Comparison of ENCODE assay signal across 11 cellular contexts in the genomic region with DNA sequence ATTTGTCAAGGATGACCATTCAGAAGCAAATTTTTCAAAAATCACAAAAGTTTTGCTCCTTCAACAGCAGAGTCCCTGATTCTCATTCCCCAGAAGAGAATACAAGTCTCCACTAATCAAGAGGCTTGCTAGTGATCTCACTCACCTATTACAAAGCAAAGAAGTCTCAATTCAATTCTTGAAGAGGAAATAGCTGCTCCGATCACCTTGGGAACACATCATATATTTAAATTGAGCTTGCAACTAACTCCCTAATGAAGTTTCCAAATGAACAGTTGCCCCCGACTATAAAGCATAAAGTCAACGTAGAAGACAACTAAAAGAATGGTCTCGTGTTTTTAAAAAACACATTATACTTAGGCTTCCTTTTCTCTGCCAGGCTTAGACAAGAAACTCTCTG. TPM values are rescaled to one million over a fixed set of nuclear protein-coding genes. Genes with fewer than 3 reads are reported as not detected.
A peak's percentile ranks its signal among the peaks of the same experiment; 100 is the strongest.
DNase-seq lines count a peak whose midpoint lies in the region; ATAC-seq and TF ChIP-seq lines count a peak whose summit lies in the region.
"Had no signal": no experiment of that assay in that cellular context is flagged by ENCODE, and none has a peak within 500 bp of the region (broad histone marks: within the 10 kb centered on the region; RNA-seq: fewer than 3 reads in every experiment).

No MANE protein-coding gene starts in this region.

- H3K36me3 Mint-ChIP-seq in activated T-cell treated with anti-CD3 and anti-CD28 coated beads, Interleukin-2, amount 50 U/mL, for 24 hours (ENCODE audit: low read depth) = peaks cover 2% of the 10 kb centered on the region
- no peaks in the 10 kb centered on the region for H3K36me3 Mint-ChIP-seq in mesothelial cell of epicardium

- no peak for DNase-seq in activated T-cell treated with anti-CD3 and anti-CD28 coated beads, Interleukin-2, amount 50 U/mL, for 24 hours
- DNase-seq in activated T-cell treated with anti-CD3 and anti-CD28 coated beads, Interleukin-2, amount 50 U/mL, for 1 hour = no peak
- DNase-seq in mesothelial cell of epicardium (ENCODE audit: low spot score in 2 of 2, unreplicated experiment in 2 of 2) (no peak), tibial nerve (ENCODE audit: low spot score in 2 of 2) (no peak), AG20443 (ENCODE audit: low spot score) (no peak), NCI-H187 (lab: John Stamatoyannopoulos, UW) (no peak)
- DNase-seq: activated effector memory CD4-positive, alpha-beta T cell treated with Interleukin-2 at 50 U/mL for 16 hours; stimulated activated CD4-positive, alpha-beta T cell treated with anti-CD3 and anti-CD28 coated beads, Interleukin-1b, Interleukin-23, amount 100 ng/mL, for 48 hours had no signal

- peak overlapping the region; percentile 36 to 97 (median 77) for H3K4me3 ChIP-seq in tibial nerve

- peaks cover 64% of the 10 kb centered on the region for H3K27me3 Mint-ChIP-seq in activated T-cell treated with anti-CD3 and anti-CD28 coated beads, Interleukin-2, amount 50 U/mL, for 24 hours
- H3K27me3 Mint-ChIP-seq in mesothelial cell of epicardium (ENCODE audit: low read depth) = peaks cover 1% of the 10 kb centered on the region

- ATAC-seq in HG03469 (IDR thresholded peaks at IDR 0.05; ENCODE audit: unreplicated experiment) = no peak

- H3K36me3 ChIP-seq in tibial nerve = no peaks in the 10 kb centered on the region

- no peaks in the 10 kb centered on the region for H3K9me3 Mint-ChIP-seq in activated T-cell treated with anti-CD3 and anti-CD28 coated beads, Interleukin-2, amount 50 U/mL, for 24 hours
- H3K9me3 Mint-ChIP-seq in mesothelial cell of epicardium = no peaks in the 10 kb centered on the region

- H3K27me3 ChIP-seq in tibial nerve = peaks cover 0 to 3% of the 10 kb centered on the region in 2 donors

- H3K27ac ChIP-seq in cingulate gyrus (ENCODE audit: low read depth, low read length) (peak overlapping the region; percentile 5), tibial nerve (peak overlapping the region; percentile 2 to 97 (median 90))
- H3K27ac ChIP-seq: C4-2B had no signal

- H3K4me1 Mint-ChIP-seq in activated T-cell treated with anti-CD3 and anti-CD28 coated beads, Interleukin-2, amount 50 U/mL, for 24 hours (ENCODE audit: low read depth) = peaks cover 18% of the 10 kb centered on the region
- H3K4me1 Mint-ChIP-seq in mesothelial cell of epicardium = peaks cover 53% of the 10 kb centered on the region

- H3K27ac Mint-ChIP-seq in activated T-cell treated with anti-CD3 and anti-CD28 coated beads, Interleukin-2, amount 50 U/mL, for 24 hours = no peak overlapping the region
- H3K27ac Mint-ChIP-seq in mesothelial cell of epicardium = peak overlapping the region; percentile 6

- 22 to 23% methylated on average over 4 of the region's 4 CpGs for WGBS in tibial nerve, 2 donors

- TF ChIP-seq CTCF in mesothelial cell of epicardium (IDR thresholded peaks at IDR 0.05; ENCODE audit: unreplicated experiment) (no peak), tibial nerve (IDR thresholded peaks at IDR 0.05) (no peak)

- TF ChIP-seq POLR2A in tibial nerve (IDR thresholded peaks at IDR 0.05) = no peak

- peaks cover 0 to 28% (median 0%) of the 10 kb centered on the region in 4 donors for H3K4me1 ChIP-seq in tibial nerve

- peak overlapping the region; percentile 75 for H3K4me3 Mint-ChIP-seq in activated T-cell treated with anti-CD3 and anti-CD28 coated beads, Interleukin-2, amount 50 U/mL, for 24 hours
- H3K4me3 Mint-ChIP-seq in mesothelial cell of epicardium = peak overlapping the region; percentile 82

- no peak for TF ChIP-seq EP300 in tibial nerve (IDR thresholded peaks at IDR 0.05)

- H3K9me3 ChIP-seq in tibial nerve = no peaks in the 10 kb centered on the region

RNA-seq across cellular contexts. Expression of gene LIFR, which starts 1.6 kb away (rescaled TPM):
- total RNA-seq in mesothelial cell of epicardium (58.0 to 62.4 TPM (median 62.0 TPM) in 3 replicates), tibial nerve (100 to 1,000 TPM; 145 to 247 (median 212) TPM)
